In the genomic region with DNA sequence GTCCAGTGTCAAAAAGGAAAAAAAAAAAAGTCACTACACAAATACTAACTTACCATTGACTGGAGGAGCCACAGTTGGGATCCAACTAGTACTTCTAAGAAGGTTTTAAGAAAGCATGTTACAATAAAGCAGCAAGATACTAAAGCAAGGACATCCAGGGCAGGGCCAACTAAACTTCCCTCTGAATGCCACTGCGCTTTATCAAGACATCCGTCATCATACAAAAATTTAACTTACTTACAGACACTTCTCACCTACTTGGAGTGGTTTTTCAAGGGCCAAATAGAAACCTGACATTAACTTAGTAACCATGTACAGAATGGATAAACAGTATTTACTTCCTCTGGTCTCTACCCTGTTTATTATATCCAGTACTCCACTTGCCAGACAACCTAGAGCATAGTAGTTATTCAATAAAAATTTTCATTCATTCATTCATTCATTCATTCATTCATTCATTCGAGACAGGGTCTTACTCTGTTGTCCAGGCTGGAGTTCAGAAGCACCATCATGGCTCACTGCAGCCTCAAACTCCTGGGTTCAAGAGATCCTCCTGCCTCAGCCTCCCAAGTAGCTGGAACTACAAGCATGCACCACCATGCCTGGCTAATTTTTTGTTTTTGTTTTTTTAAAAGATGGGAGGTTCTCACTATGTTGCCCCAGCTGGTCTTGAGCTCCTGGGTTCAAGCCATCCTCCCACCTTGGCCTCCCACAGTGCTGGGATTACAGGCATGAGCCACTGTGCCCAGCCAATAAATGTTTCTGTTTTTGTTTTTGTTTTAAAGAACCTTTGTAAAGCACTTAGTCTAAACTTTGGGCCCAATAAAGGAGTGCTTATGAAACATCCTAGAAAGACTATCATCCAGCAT, we compare ENCODE assay signal across 17 cellular contexts. TPM values are rescaled to one million over a fixed set of nuclear protein-coding genes. Genes with fewer than 3 reads are reported as not detected.
DNase-seq lines count a peak whose midpoint lies in the region; ATAC-seq and TF ChIP-seq lines count a peak whose summit lies in the region.
"Had no signal": no experiment of that assay in that cellular context is flagged by ENCODE, and none has a peak within 500 bp of the region (broad histone marks: within the 10 kb centered on the region; RNA-seq: fewer than 3 reads in every experiment).

No MANE protein-coding gene starts in this region.

- H3K36me3 Mint-ChIP-seq in Calu3 (ENCODE audit: insufficient read depth, unreplicated experiment) = peaks cover 21% of the 10 kb centered on the region

- BruUV-seq in Calu3 (replicated peaks; lab: Mats Ljungman, UMichigan) = no TSS peak

- H3K27ac ChIP-seq in VCaP = peak overlapping the region; percentile 12; the same call in 1 of the 2 replicates
- peak overlapping the region in 3 of 4 donors; percentile 1 to 77 (median 56) for H3K27ac ChIP-seq in esophagus muscularis mucosa (replicated peaks in 1 of 4)
- peak overlapping the region; percentile 56 to 83 (median 64) for H3K27ac ChIP-seq in gastrocnemius medialis
- no peak overlapping the region for H3K27ac ChIP-seq in WERI-Rb-1

- peaks cover 3% of the 10 kb centered on the region for H3K9me3 Mint-ChIP-seq in Calu3 (ENCODE audit: low read depth, unreplicated experiment)
- H3K9me3 Mint-ChIP-seq: nephron had no signal

- TF ChIP-seq POLR2A in esophagus muscularis mucosa (IDR thresholded peaks at IDR 0.05; ENCODE audit: low read depth) = no peak
- TF ChIP-seq POLR2A in gastrocnemius medialis (IDR thresholded peaks at IDR 0.05) = no peak

- H3K9me3 ChIP-seq in esophagus muscularis mucosa (no peaks in the 10 kb centered on the region), gastrocnemius medialis (no peaks in the 10 kb centered on the region), WERI-Rb-1 (ENCODE audit: severe bottlenecking) (no peaks in the 10 kb centered on the region)
- H3K9me3 ChIP-seq: tibial nerve had no signal

- in situ Hi-C loops in gastrocnemius medialis (cut with MboI; ENCODE audit: low sequenced_read_pairs in 4 of 4) = loop anchor here in 1 of 4 donors (25.0 kb wide), 1 partner anchor 187 kb away; no protein-coding TSS in a partner anchor

- 90% methylated on average over 3 of the region's 3 CpGs for WGBS in esophagus muscularis mucosa

- H3K4me1 Mint-ChIP-seq in Calu3 (ENCODE audit: low read depth, unreplicated experiment) = peaks cover 57% of the 10 kb centered on the region

- intact Hi-C loops in Calu3 (cut with micrococcal nuclease; ENCODE audit: unreplicated experiment) = loop anchor here (5.0 kb wide), 1 partner anchor 83 kb away; no protein-coding TSS in a partner anchor
- intact Hi-C loops in esophagus muscularis mucosa (cut with DNase I) = no loop called here
- intact Hi-C loops in gastrocnemius medialis (cut with DNase I; ENCODE audit: low total_unique reads) = no loop called here

- TF ChIP-seq EP300 in esophagus muscularis mucosa (IDR thresholded peaks at IDR 0.05) = no peak

- H3K4me3 ChIP-seq in esophagus muscularis mucosa = no peak overlapping the region
- H3K4me3 ChIP-seq in gastrocnemius medialis = no peak overlapping the region
- no peak overlapping the region for H3K4me3 ChIP-seq in WERI-Rb-1 (ENCODE audit: low read depth, low read length)
- H3K4me3 ChIP-seq: tibial nerve had no signal

- CTCF ChIA-PET in Calu3 (lab: Charles Lee) = interaction anchor here (0.7 kb wide), 1 partner anchor 150 kb away, joined by 4 read pairs; no protein-coding TSS in a partner anchor

- no peaks in the 10 kb centered on the region for H3K27me3 Mint-ChIP-seq in Calu3 (ENCODE audit: unreplicated experiment)

- H3K27me3 ChIP-seq in esophagus muscularis mucosa (no peaks in the 10 kb centered on the region), gastrocnemius medialis (no peaks in the 10 kb centered on the region), WERI-Rb-1 (ENCODE audit: insufficient read depth, low read depth, severe bottlenecking) (no peaks in the 10 kb centered on the region)
- H3K27me3 ChIP-seq: tibial nerve had no signal

- DNase-seq in Calu3 (no peak), esophagus muscularis mucosa (ENCODE audit: extremely low spot score) (no peak), gastrocnemius medialis (no peak), NCI-H1105 treated with DMSO at 0.1 percent for 48 hours (lab: John Stamatoyannopoulos, UW) (no peak), WERI-Rb-1 (no peak), T1000 (lab: John Stamatoyannopoulos, UW) (no peak)
- DNase-seq in activated CD4-positive, CD25-positive, alpha-beta regulatory T cell (lab: John Stamatoyannopoulos, UW) = no peak
- DNase-seq: amygdala; DMS 273 treated with DMSO at 0.1 percent for 48 hours; MV-4-11; NCI-H2171; stimulated activated CD4-positive, alpha-beta T cell treated with anti-CD3 and anti-CD28 coated beads, Interleukin-2, amount 100 ng/mL, for 48 hours; stimulated activated CD8-positive, alpha-beta memory T cell treated with anti-CD3 and anti-CD28 coated beads, Interleukin-4, amount 100 ng/mL, for 48 hours had no signal

- H3K27ac Mint-ChIP-seq in Calu3 (ENCODE audit: unreplicated experiment) = peak overlapping the region; percentile 64
- H3K27ac Mint-ChIP-seq: activated T-helper 1 cell treated with anti-CD3 and anti-CD28 coated beads, Interleukin-12 subunit alpha, Interleukin-12 subunit beta, Interleukin-2, Interleukin-4 antibody, amounts not matched to agents 30 ng/mL and 10 ng/mL and 1 ng/mL, durations not matched to agents 14 hours and 24 hours and 36 hours; nephron had no signal

- no peak for ATAC-seq in gastrocnemius medialis

- H3K4me3 Mint-ChIP-seq in Calu3 (ENCODE audit: low read depth, unreplicated experiment) = peak overlapping the region; percentile 26
- H3K4me3 Mint-ChIP-seq: activated T-helper 1 cell treated with anti-CD3 and anti-CD28 coated beads, Interleukin-12 subunit alpha, Interleukin-12 subunit beta, Interleukin-2, Interleukin-4 antibody, amounts not matched to agents 30 ng/mL and 10 ng/mL and 1 ng/mL, durations not matched to agents 14 hours and 24 hours and 36 hours; nephron had no signal

- TF ChIP-seq CTCF in Calu3 (IDR thresholded peaks at IDR 0.05; ENCODE audit: unreplicated experiment) (no peak), VCaP (conservative IDR thresholded peaks at IDR 0.05) (no peak), esophagus muscularis mucosa (IDR thresholded peaks at IDR 0.05) (no peak), gastrocnemius medialis (IDR thresholded peaks at IDR 0.05 in 4 of 5, conservative IDR thresholded peaks at IDR 0.05 in 1 of 5) (no peak), WERI-Rb-1 (IDR thresholded peaks at IDR 0.05; ENCODE audit: low read depth, low read length) (no peak)

- no peaks in the 10 kb centered on the region for H3K36me3 ChIP-seq in esophagus muscularis mucosa
- no peaks in the 10 kb centered on the region for H3K36me3 ChIP-seq in gastrocnemius medialis
- no peaks in the 10 kb centered on the region for H3K36me3 ChIP-seq in WERI-Rb-1

- peaks cover 44 to 95% (median 88%) of the 10 kb centered on the region in 4 donors for H3K4me1 ChIP-seq in esophagus muscularis mucosa
- peaks cover 56 to 63% of the 10 kb centered on the region in 2 donors for H3K4me1 ChIP-seq in gastrocnemius medialis

RNA-seq across cellular contexts. Expression of gene SMURF1, which starts 19.0 kb away (rescaled TPM):
- total RNA-seq in Calu3 (2022) = 28.2 and 29.7 TPM in 2 replicates
- total RNA-seq in esophagus muscularis mucosa = 10 to 100 TPM; 19.1 to 27.4 (median 23.9) TPM
- 10 to 100 TPM; 15.4 to 44.8 (median 18.3) TPM for total RNA-seq in gastrocnemius medialis
